In genomic region chr9:125825762-125826161, GRCh38 we compare ENCODE assay signal across 20 cellular contexts.
DNase-seq lines count a peak whose midpoint lies in the region; ATAC-seq and TF ChIP-seq lines count a peak whose summit lies in the region.
"Had no signal": no experiment of that assay in that cellular context is flagged by ENCODE, and none has a peak within 500 bp of the region (broad histone marks: within the 10 kb centered on the region; RNA-seq: fewer than 3 reads in every experiment).

No MANE protein-coding gene starts in this region.

- H3K9ac ChIP-seq in OCI-LY1 (ENCODE audit: low read length) (no peak overlapping the region), mammary epithelial cell (ENCODE audit: insufficient read depth, low read length) (no peak overlapping the region)
- H3K9ac ChIP-seq: GM23248 had no signal

- WGBS in mammary epithelial cell (ENCODE audit: low coverage, missing lambda C conversion rate), result 64% methylated on average over 3 of the region's 3 CpGs

- intact Hi-C loops in mammary epithelial cell (cut with micrococcal nuclease) (no loop called here), ascending aorta (cut with DNase I) (no loop called here)

- no peak for ATAC-seq in activated naive CD8-positive, alpha-beta T cell treated with anti-CD3 and anti-CD28 coated beads, Interleukin-2, amount 50 U/mL, for 24 hours

- H2AFZ ChIP-seq in OCI-LY1 (ENCODE audit: low read length), result no peak overlapping the region
- no peak overlapping the region for H2AFZ ChIP-seq in mammary epithelial cell (ENCODE audit: low read depth, low read length)
- H2AFZ ChIP-seq: GM23248 had no signal

- in situ Hi-C loops in mammary epithelial cell (cut with MboI; ENCODE audit: low sequenced_read_pairs in 2 of 2), result no loop called here

- BruUV-seq in mammary epithelial cell (replicated peaks; lab: Mats Ljungman, UMichigan), result no TSS peak

- peaks cover 22% of the 10 kb centered on the region for H3K79me2 ChIP-seq in OCI-LY1 (ENCODE audit: insufficient read depth, low read length)
- peaks cover 34% of the 10 kb centered on the region for H3K79me2 ChIP-seq in mammary epithelial cell (ENCODE audit: insufficient read depth, low read length)

- H3K27ac ChIP-seq in OCI-LY1 (ENCODE audit: low read depth, low read length, poor library complexity, severe bottlenecking) (peak overlapping the region; percentile 14), mammary epithelial cell (ENCODE audit: insufficient read depth, low read depth, low read length) (no peak overlapping the region), ascending aorta (no peak overlapping the region)
- H3K27ac ChIP-seq: C4-2B, GM23248, HL-60, Peyer's patch had no signal

- H3K4me2 ChIP-seq in OCI-LY1 (ENCODE audit: low read length) (no peak overlapping the region), mammary epithelial cell (ENCODE audit: insufficient read depth, low read depth, low read length) (no peak overlapping the region)

- no peaks in the 10 kb centered on the region for H3K27me3 ChIP-seq in OCI-LY1 (ENCODE audit: insufficient read depth, low read length)
- H3K27me3 ChIP-seq in mammary epithelial cell (ENCODE audit: insufficient read depth, low read length), result no peaks in the 10 kb centered on the region
- no peaks in the 10 kb centered on the region for H3K27me3 ChIP-seq in ascending aorta
- H3K27me3 ChIP-seq: Peyer's patch had no signal

- H3K27ac Mint-ChIP-seq in activated naive CD8-positive, alpha-beta T cell, result peak overlapping the region; percentile 58
- no peak overlapping the region for H3K27ac Mint-ChIP-seq in activated naive CD8-positive, alpha-beta T cell treated with anti-CD3 and anti-CD28 coated beads, Interleukin-2, amount 50 U/mL, for 24 hours
- H3K27ac Mint-ChIP-seq: HFFc6 had no signal

- H3F3A ChIP-seq in OCI-LY1 (ENCODE audit: insufficient read depth, low read length), result peaks cover 3% of the 10 kb centered on the region; the same call in 1 of the 2 replicates

- no peaks in the 10 kb centered on the region for H3K9me2 ChIP-seq in OCI-LY1 (ENCODE audit: low read depth, low read length)

- no peaks in the 10 kb centered on the region for H4K20me1 ChIP-seq in OCI-LY1 (ENCODE audit: insufficient read depth, low read length)
- no peaks in the 10 kb centered on the region for H4K20me1 ChIP-seq in mammary epithelial cell (ENCODE audit: insufficient read depth, low read length)

- peaks cover 60% of the 10 kb centered on the region for H3K4me1 Mint-ChIP-seq in activated naive CD8-positive, alpha-beta T cell (ENCODE audit: low read depth)
- peaks cover 43% of the 10 kb centered on the region for H3K4me1 Mint-ChIP-seq in activated naive CD8-positive, alpha-beta T cell treated with anti-CD3 and anti-CD28 coated beads, Interleukin-2, amount 50 U/mL, for 24 hours

- CTCF ChIA-PET in mammary epithelial cell (lab: Charles Lee; ENCODE audit: low non-redundant PET), result no interaction called here

- H3K36me3 ChIP-seq in OCI-LY1 (ENCODE audit: insufficient read depth, low read length), result no peaks in the 10 kb centered on the region
- H3K36me3 ChIP-seq in mammary epithelial cell (ENCODE audit: insufficient read depth, low read length), result no peaks in the 10 kb centered on the region
- no peaks in the 10 kb centered on the region for H3K36me3 ChIP-seq in ascending aorta
- H3K36me3 ChIP-seq: Peyer's patch had no signal

- H3K4me1 ChIP-seq in OCI-LY1 (ENCODE audit: insufficient read depth, low read length, severe bottlenecking) (peaks cover 62% of the 10 kb centered on the region), mammary epithelial cell (ENCODE audit: insufficient read depth, low read length) (no peaks in the 10 kb centered on the region), ascending aorta (no peaks in the 10 kb centered on the region)
- H3K4me1 ChIP-seq: Peyer's patch had no signal

- no peak for DNase-seq in activated naive CD8-positive, alpha-beta T cell treated with anti-CD3 and anti-CD28 coated beads, Interleukin-2, amount 50 U/mL, for 24 hours
- DNase-seq in fibroblast of peridontal ligament (ENCODE audit: extremely low read depth) (peak; percentile 62), NCI-H1694 (lab: John Stamatoyannopoulos, UW) (no peak), mammary epithelial cell (no peak), ascending aorta (ENCODE audit: low spot score in 2 of 2) (no peak)
- no peak for DNase-seq in activated CD4-positive, alpha-beta T cell treated with anti-CD3 and anti-CD28 coated beads, Interleukin-2, amount 50 U/mL, for 4 hours
- DNase-seq: DND-41, GDM1, GM23248, HFFc6, KG1, NCI-H1105, NCI-H187, NCI-H446, Peyer's patch, Right ventricle myocardium superior had no signal

- TF ChIP-seq CTCF in OCI-LY1 (IDR thresholded peaks at IDR 0.05; ENCODE audit: low read length) (no peak), mammary epithelial cell (conservative IDR thresholded peaks at IDR 0.05 in 1 of 2, IDR thresholded peaks at IDR 0.05 in 1 of 2; ENCODE audit: extremely low read depth in 1 of 2, insufficient read depth in 1 of 2, low read depth in 1 of 2, low read length in 2 of 2) (no peak), ascending aorta (IDR thresholded peaks at IDR 0.05) (no peak)

- no peaks in the 10 kb centered on the region for H3K36me3 Mint-ChIP-seq in activated naive CD8-positive, alpha-beta T cell
- H3K36me3 Mint-ChIP-seq in activated naive CD8-positive, alpha-beta T cell treated with anti-CD3 and anti-CD28 coated beads, Interleukin-2, amount 50 U/mL, for 24 hours (ENCODE audit: low read depth), result no peaks in the 10 kb centered on the region

- dilution Hi-C loops in mammary epithelial cell (cut with HindIII; ENCODE audit: low sequenced_read_pairs), result no loop called here

- no peaks in the 10 kb centered on the region for H3K9me3 Mint-ChIP-seq in activated naive CD8-positive, alpha-beta T cell (ENCODE audit: low read depth)
- no peaks in the 10 kb centered on the region for H3K9me3 Mint-ChIP-seq in activated naive CD8-positive, alpha-beta T cell treated with anti-CD3 and anti-CD28 coated beads, Interleukin-2, amount 50 U/mL, for 24 hours
- H3K9me3 Mint-ChIP-seq: HFFc6 had no signal

- no peaks in the 10 kb centered on the region for H3K27me3 Mint-ChIP-seq in activated naive CD8-positive, alpha-beta T cell
- no peaks in the 10 kb centered on the region for H3K27me3 Mint-ChIP-seq in activated naive CD8-positive, alpha-beta T cell treated with anti-CD3 and anti-CD28 coated beads, Interleukin-2, amount 50 U/mL, for 24 hours

- H3K4me3 ChIP-seq in OCI-LY1 (ENCODE audit: low read depth, low read length, poor library complexity, severe bottlenecking), result no peak overlapping the region
- no peak overlapping the region for H3K4me3 ChIP-seq in mammary epithelial cell (replicated peaks in 1 of 3; ENCODE audit: insufficient read depth in 1 of 3, low read depth in 2 of 3, low read length in 3 of 3)
- no peak overlapping the region for H3K4me3 ChIP-seq in ascending aorta
- H3K4me3 ChIP-seq: GM23248, Peyer's patch had no signal

- no peak overlapping the region for H3K4me3 Mint-ChIP-seq in activated naive CD8-positive, alpha-beta T cell
- H3K4me3 Mint-ChIP-seq in activated naive CD8-positive, alpha-beta T cell treated with anti-CD3 and anti-CD28 coated beads, Interleukin-2, amount 50 U/mL, for 24 hours, result no peak overlapping the region
- H3K4me3 Mint-ChIP-seq: HFFc6 had no signal

- H3K9me3 ChIP-seq in OCI-LY1 (ENCODE audit: low read length) (no peaks in the 10 kb centered on the region), mammary epithelial cell (replicated peaks; ENCODE audit: insufficient read depth, low read length) (no peaks in the 10 kb centered on the region), ascending aorta (no peaks in the 10 kb centered on the region)
- H3K9me3 ChIP-seq: Peyer's patch had no signal
